Comparison of ENCODE assay signal across 18 cellular contexts in genomic region chr7:73832806-73833205, GRCh38. TPM values are rescaled to one million over a fixed set of nuclear protein-coding genes. Genes with fewer than 3 reads are reported as not detected.
DNase-seq lines count a peak whose midpoint lies in the region; ATAC-seq, FAIRE-seq and TF ChIP-seq lines count a peak whose summit lies in the region.
"Had no signal": no experiment of that assay in that cellular context is flagged by ENCODE, and none has a peak within 500 bp of the region (broad histone marks: within the 10 kb centered on the region; RNA-seq: fewer than 3 reads in every experiment).

No MANE protein-coding gene starts in this region.

- no peaks in the 10 kb centered on the region for H3K36me3 ChIP-seq in HepG2 (replicated peaks in 1 of 2; ENCODE audit: control insufficient read depth in 1 of 2, insufficient read depth in 2 of 2, low read length in 2 of 2)
- no peaks in the 10 kb centered on the region for H3K36me3 ChIP-seq in right lobe of liver
- H3K36me3 ChIP-seq in colonic mucosa: no peaks in the 10 kb centered on the region
- H3K36me3 ChIP-seq in mucosa of rectum (ENCODE audit: control insufficient read depth in 2 of 2, insufficient read depth in 2 of 2, low read length in 2 of 2): peaks cover 7 to 8% of the 10 kb centered on the region in 2 donors
- no peaks in the 10 kb centered on the region for H3K36me3 ChIP-seq in vagina
- H3K36me3 ChIP-seq: brain microvascular endothelial cell, gastrocnemius medialis, MG63 had no signal

- POLR2A ChIA-PET in HepG2 (lab: Yijun Ruan, JAX): interaction anchor here (0.9 to 5.5 kb wide), 4 partner anchors 9 to 18 kb away, joined by 3 to 55 read pairs (median 4); partner anchors contain the start of gene METTL27

- H3K4me2 ChIP-seq in HepG2 (ENCODE audit: low read depth, low read length): peak overlapping the region; percentile 98

- peak overlapping the region; percentile 42 for H3K27ac ChIP-seq in HepG2 (ENCODE audit: extremely low read length, insufficient read depth, low read length)
- no peak overlapping the region for H3K27ac ChIP-seq in right lobe of liver
- H3K27ac ChIP-seq in colonic mucosa: peak overlapping the region; percentile 85
- peak overlapping the region; percentile 99 to 100 for H3K27ac ChIP-seq in mucosa of rectum (ENCODE audit: low read depth in 2 of 2, low read length in 2 of 2)
- H3K27ac ChIP-seq in vagina: peak overlapping the region; percentile 54
- H3K27ac ChIP-seq: brain microvascular endothelial cell, gastrocnemius medialis had no signal

- no peak overlapping the region for H2AFZ ChIP-seq in HepG2 (ENCODE audit: low read length)

- H3K27me3 ChIP-seq in HepG2 (ENCODE audit: control insufficient read depth in 1 of 2, insufficient read depth in 2 of 2, low read length in 2 of 2): no peaks in the 10 kb centered on the region; a peak in 1 of 5 replicates
- H3K27me3 ChIP-seq in right lobe of liver: no peaks in the 10 kb centered on the region
- H3K27me3 ChIP-seq in colonic mucosa: no peaks in the 10 kb centered on the region
- H3K27me3 ChIP-seq in mucosa of rectum (ENCODE audit: control insufficient read depth in 2 of 2, insufficient read depth in 2 of 2, low read length in 2 of 2): peaks cover 0 to 3% of the 10 kb centered on the region in 2 donors
- H3K27me3 ChIP-seq in vagina: no peaks in the 10 kb centered on the region
- H3K27me3 ChIP-seq: brain microvascular endothelial cell, gastrocnemius medialis, MG63 had no signal

- peaks cover 12% of the 10 kb centered on the region for H3K79me2 ChIP-seq in HepG2 (ENCODE audit: insufficient read depth, low read length)

- no peak for FAIRE-seq in HepG2 (lab: Jason Lieb, UNC)

- peaks cover 55% of the 10 kb centered on the region for H3K4me1 ChIP-seq in HepG2 (ENCODE audit: insufficient read depth, low read length)
- H3K4me1 ChIP-seq in right lobe of liver: peaks cover 0 to 8% (median 0%) of the 10 kb centered on the region in 4 donors
- no peaks in the 10 kb centered on the region for H3K4me1 ChIP-seq in colonic mucosa
- peaks cover 16 to 29% of the 10 kb centered on the region in 2 donors for H3K4me1 ChIP-seq in mucosa of rectum (ENCODE audit: control insufficient read depth in 2 of 2, insufficient read depth in 2 of 2, low read length in 2 of 2)
- peaks cover 43% of the 10 kb centered on the region for H3K4me1 ChIP-seq in vagina

- CTCF ChIA-PET in HepG2 (lab: Yijun Ruan, JAX; ENCODE audit: low intra/inter-chr PET ratio, low total read pairs): no interaction called here

- intact Hi-C loops in HepG2 (cut with micrococcal nuclease; ENCODE audit: unreplicated experiment) (no loop called here), right lobe of liver (cut with DNase I) (no loop called here), colonic mucosa (cut with DNase I) (loop anchor here (5.0 kb wide), 1 partner anchor 96 kb away; the partner anchor contains the start of gene ABHD11), vagina (cut with DNase I) (no loop called here)

- H3K4me3 ChIP-seq in HepG2 (replicated peaks in 1 of 3; ENCODE audit: insufficient read depth in 1 of 3, low read depth in 2 of 3, low read length in 3 of 3): peak overlapping the region; percentile 70 to 83 (median 75); a peak in 5 of 6 replicates
- no peak overlapping the region for H3K4me3 ChIP-seq in right lobe of liver
- H3K4me3 ChIP-seq in colonic mucosa: peak overlapping the region; percentile 50
- peak overlapping the region; percentile 89 to 92 for H3K4me3 ChIP-seq in mucosa of rectum (ENCODE audit: low read length in 2 of 2)
- peak overlapping the region in 1 of 2 donors; percentile 38 for H3K4me3 ChIP-seq in vagina
- H3K4me3 ChIP-seq: gastrocnemius medialis, MG63 had no signal

- no peak for DNase-seq in HepG2 (ENCODE audit: low spot score)
- DNase-seq in right lobe of liver: no peak
- DNase-seq in colonic mucosa: no peak
- DNase-seq in vagina (ENCODE audit: extremely low spot score in 2 of 2): no peak
- DNase-seq in middle frontal gyrus (ENCODE audit: extremely low spot score, low spot score): no peak
- no peak for DNase-seq in cerebellar nuclear complex (lab: John Stamatoyannopoulos, UW)
- DNase-seq: activated CD8-positive, alpha-beta memory T cell treated with anti-CD3 and anti-CD28 coated beads, Interleukin-2, amount 50 U/mL, for 48 hours; brain microvascular endothelial cell; effector memory CD4-positive, alpha-beta T cell; gastrocnemius medialis; MG63; midbrain; NCI-H82; substantia nigra had no signal

- 5% methylated on average over 13 of the region's 13 CpGs for WGBS in HepG2 (ENCODE audit: low lambda C conversion rate)
- 62% methylated on average over 12 of the region's 13 CpGs for WGBS in right lobe of liver (ENCODE audit: insufficient coverage, low coverage, low lambda C conversion rate, missing lambda C conversion rate)

- H4K20me1 ChIP-seq in HepG2 (ENCODE audit: insufficient read depth, low read length): no peaks in the 10 kb centered on the region

- no peaks in the 10 kb centered on the region for H3K9me3 ChIP-seq in HepG2 (ENCODE audit: low read length)
- no peaks in the 10 kb centered on the region for H3K9me3 ChIP-seq in right lobe of liver
- H3K9me3 ChIP-seq in colonic mucosa: no peaks in the 10 kb centered on the region
- H3K9me3 ChIP-seq in mucosa of rectum (ENCODE audit: control insufficient read depth in 2 of 2, low read length in 2 of 2): no peaks in the 10 kb centered on the region
- no peaks in the 10 kb centered on the region for H3K9me3 ChIP-seq in vagina
- H3K9me3 ChIP-seq: gastrocnemius medialis, MG63 had no signal

- TF ChIP-seq RAD21 in HepG2 (CRISPR knock-in tag; IDR thresholded peaks at IDR 0.05): no peak

- in situ Hi-C loops in HepG2 (cut with HindIII; ENCODE audit: extremely low pct_ligation_motif_present, low pct_unique_long_range_greater_than_20kb): no loop called here

- TF ChIP-seq EP300 in HepG2 (IDR thresholded peaks at IDR 0.05; ENCODE audit: low read depth in 2 of 2, low read length in 2 of 2): no peak
- TF ChIP-seq EP300 in HepG2 (CRISPR knock-in tag; IDR thresholded peaks at IDR 0.05; ENCODE audit: borderline replicate concordance): no peak

- peak overlapping the region; percentile 46; the same call in 1 of the 2 replicates for H3K9ac ChIP-seq in HepG2 (ENCODE audit: insufficient read depth, low read depth, low read length)
- peak overlapping the region; percentile 7 to 99 for H3K9ac ChIP-seq in colonic mucosa (ENCODE audit: low read depth in 2 of 2, low read length in 2 of 2)
- peak overlapping the region; percentile 60 to 99 for H3K9ac ChIP-seq in mucosa of rectum (ENCODE audit: low read depth in 1 of 2, low read length in 2 of 2)

- TF ChIP-seq POLR2A in HepG2 (IDR thresholded peaks at IDR 0.05; ENCODE audit: insufficient read depth in 1 of 2, low read depth in 2 of 2, low read length in 2 of 2) (no peak), right lobe of liver (IDR thresholded peaks at IDR 0.05) (no peak), vagina (IDR thresholded peaks at IDR 0.05) (no peak)

- no peak for TF ChIP-seq CTCF in HepG2 (CRISPR knock-in tag; IDR thresholded peaks at IDR 0.05)
- TF ChIP-seq CTCF in right lobe of liver (IDR thresholded peaks at IDR 0.05): no peak
- no peak for TF ChIP-seq CTCF in colonic mucosa (IDR thresholded peaks at IDR 0.05)
- TF ChIP-seq CTCF in vagina (IDR thresholded peaks at IDR 0.05): no peak

- no TSS peak for BruUV-seq in HepG2 (replicated peaks; lab: Mats Ljungman, UMichigan)

- ATAC-seq in HepG2: no peak
- no peak for ATAC-seq in right lobe of liver
- ATAC-seq in HG03354 (IDR thresholded peaks at IDR 0.05; ENCODE audit: poor library complexity, severe bottlenecking, unreplicated experiment): no peak
- ATAC-seq: gastrocnemius medialis had no signal

RNA-seq across cellular contexts. Expression of gene CLDN4, which starts 2.0 kb away (rescaled TPM):
- total RNA-seq in HepG2 (2016; rRNA removed; fragmentation: Illumina TruSeq; extraction: Trizol) (9.4 and 28.2 TPM in 2 replicates), right lobe of liver (1 to 10 TPM in 5 of 6 experiments, under 1 TPM in 1; 0.56 to 3.9 (median 1.3) TPM), colonic mucosa (100 to 1,000 TPM; 568 to 932 TPM), vagina (29.5 TPM)
- total RNA-seq in HepG2 (2016; cell fraction: cytosol; rRNA removed; fragmentation: Illumina TruSeq; extraction: Trizol; ENCODE audit: low read depth): 4.3 and 4.7 TPM in 2 replicates
- total RNA-seq in HepG2 (2016; cell fraction: insoluble cytoplasmic fraction; rRNA removed; fragmentation: Illumina TruSeq; extraction: Trizol): 9.9 and 28.5 TPM in 2 replicates
- 7.4 and 7.9 TPM in 2 replicates for total RNA-seq in HepG2 (2016; cell fraction: membrane; rRNA removed; fragmentation: Illumina TruSeq; extraction: Trizol)
- total RNA-seq in HepG2 (2016; cell fraction: nucleus; rRNA removed; fragmentation: Illumina TruSeq; extraction: Trizol): 24.8 and 28.9 TPM in 2 replicates
- 35.7 and 47.4 TPM in 2 replicates for polyA plus RNA-seq in HepG2 (2011; rRNA removed)
- polyA plus RNA-seq in HepG2 (2011; cell fraction: cytosol; rRNA removed): 46.8 and 65.8 TPM in 2 replicates
- polyA plus RNA-seq in HepG2 (2011; cell fraction: nucleus; rRNA removed): 34.9 and 35.5 TPM in 2 replicates
- polyA plus RNA-seq in HepG2 (2012): 16.0 and 29.2 TPM in 2 replicates
- polyA plus RNA-seq in HepG2 (2016; cell fraction: cytosol; fragmentation: Illumina TruSeq; extraction: Trizol; ENCODE audit: low read depth): 2.9 and 3.1 TPM in 2 replicates
- 8.7 and 9.9 TPM in 2 replicates for polyA plus RNA-seq in HepG2 (2016; cell fraction: insoluble cytoplasmic fraction; fragmentation: Illumina TruSeq; extraction: Trizol; ENCODE audit: low read depth)
- 3.9 and 4.0 TPM in 2 replicates for polyA plus RNA-seq in HepG2 (2016; cell fraction: membrane; fragmentation: Illumina TruSeq; extraction: Trizol; ENCODE audit: low read depth)
- 34.6 and 39.8 TPM in 2 replicates for polyA plus RNA-seq in HepG2 (2016; cell fraction: nucleus; fragmentation: Illumina TruSeq; extraction: Trizol; ENCODE audit: insufficient read depth, low read depth)
- polyA minus RNA-seq in HepG2 (2011; rRNA and poly(A)+ RNA removed; ENCODE audit: low replicate concordance): 55.3 and 116 TPM in 2 replicates
- 39.1 and 50.4 TPM in 2 replicates for polyA minus RNA-seq in HepG2 (2011; cell fraction: cytosol; rRNA and poly(A)+ RNA removed)
- polyA minus RNA-seq in HepG2 (2011; cell fraction: nucleus; rRNA and poly(A)+ RNA removed): 8.5 and 9.7 TPM in 2 replicates
- total RNA-seq: T-helper 2 cell treated with Interferon-gamma antibody and Interleukin-4, amounts not matched to agents 100 ng/mL and 5 ng/mL, for 36 hours had no signal

RNA-seq across cellular contexts. Expression of gene METTL27, which starts 9.5 kb away (rescaled TPM):
- total RNA-seq in HepG2 (2016; rRNA removed; fragmentation: Illumina TruSeq; extraction: Trizol): 1.2 and 2.0 TPM in 2 replicates
- total RNA-seq in HepG2 (2016; cell fraction: cytosol; rRNA removed; fragmentation: Illumina TruSeq; extraction: Trizol; ENCODE audit: low read depth): 0.88 and 1.1 TPM in 2 replicates
- total RNA-seq in HepG2 (2016; cell fraction: insoluble cytoplasmic fraction; rRNA removed; fragmentation: Illumina TruSeq; extraction: Trizol): 1.3 and 1.7 TPM in 2 replicates
- 0.77 and 1.5 TPM in 2 replicates for total RNA-seq in HepG2 (2016; cell fraction: membrane; rRNA removed; fragmentation: Illumina TruSeq; extraction: Trizol)
- 0.60 and 0.99 TPM in 2 replicates for total RNA-seq in HepG2 (2016; cell fraction: nucleus; rRNA removed; fragmentation: Illumina TruSeq; extraction: Trizol)
- polyA plus RNA-seq in HepG2 (2011; rRNA removed): 3.0 and 3.6 TPM in 2 replicates
- 1.5 and 4.7 TPM in 2 replicates for polyA plus RNA-seq in HepG2 (2011; cell fraction: cytosol; rRNA removed)
- polyA plus RNA-seq in HepG2 (2011; cell fraction: nucleus; rRNA removed): 3.3 and 4.0 TPM in 2 replicates
- 1.8 and 2.3 TPM in 2 replicates for polyA plus RNA-seq in HepG2 (2012)
- 1.4 and 1.7 TPM in 2 replicates for polyA plus RNA-seq in HepG2 (2016; cell fraction: cytosol; fragmentation: Illumina TruSeq; extraction: Trizol; ENCODE audit: low read depth)
- 0.83 and 1.6 TPM in 2 replicates for polyA plus RNA-seq in HepG2 (2016; cell fraction: insoluble cytoplasmic fraction; fragmentation: Illumina TruSeq; extraction: Trizol; ENCODE audit: low read depth)
- 0.92 and 1.7 TPM in 2 replicates for polyA plus RNA-seq in HepG2 (2016; cell fraction: membrane; fragmentation: Illumina TruSeq; extraction: Trizol; ENCODE audit: low read depth)
- polyA plus RNA-seq in HepG2 (2016; cell fraction: nucleus; fragmentation: Illumina TruSeq; extraction: Trizol; ENCODE audit: insufficient read depth, low read depth): 1.5 and 1.8 TPM in 2 replicates
- polyA minus RNA-seq in HepG2 (2011; rRNA and poly(A)+ RNA removed; ENCODE audit: low replicate concordance): 3.6 and 5.4 TPM in 2 replicates
- polyA minus RNA-seq in HepG2 (2011; cell fraction: cytosol; rRNA and poly(A)+ RNA removed): 0.69 and 0.70 TPM in 2 replicates
- polyA minus RNA-seq in HepG2 (2011; cell fraction: nucleus; rRNA and poly(A)+ RNA removed): 2.1 and 3.7 TPM in 2 replicates
- 1 to 10 TPM in 3 of 6 experiments, under 1 TPM in 3; 0.49 to 1.4 (median 1.0) TPM for total RNA-seq in right lobe of liver
- total RNA-seq in colonic mucosa: 1 to 10 TPM; 4.0 to 7.4 TPM
- not detected for total RNA-seq in vagina

RNA-seq across cellular contexts. Expression of gene TMEM270, which starts 28.2 kb away (rescaled TPM):
- total RNA-seq in HepG2 (2016; rRNA removed; fragmentation: Illumina TruSeq; extraction: Trizol) (not detected in 2 replicates), right lobe of liver (not detected), colonic mucosa (not detected), vagina (not detected)
- total RNA-seq in HepG2 (2016; cell fraction: cytosol; rRNA removed; fragmentation: Illumina TruSeq; extraction: Trizol; ENCODE audit: low read depth): not detected in 2 replicates
- total RNA-seq in HepG2 (2016; cell fraction: insoluble cytoplasmic fraction; rRNA removed; fragmentation: Illumina TruSeq; extraction: Trizol): not detected in 2 replicates
- total RNA-seq in HepG2 (2016; cell fraction: membrane; rRNA removed; fragmentation: Illumina TruSeq; extraction: Trizol): not detected in 2 replicates
- total RNA-seq in HepG2 (2016; cell fraction: nucleus; rRNA removed; fragmentation: Illumina TruSeq; extraction: Trizol): not detected in 2 replicates
- polyA plus RNA-seq in HepG2 (2011; rRNA removed): not detected in 2 replicates
- not detected in 2 replicates for polyA plus RNA-seq in HepG2 (2011; cell fraction: cytosol; rRNA removed)
- polyA plus RNA-seq in HepG2 (2011; cell fraction: nucleus; rRNA removed): not detected in 2 replicates
- not detected in 2 replicates for polyA plus RNA-seq in HepG2 (2012)
- not detected in 2 replicates for polyA plus RNA-seq in HepG2 (2016; cell fraction: cytosol; fragmentation: Illumina TruSeq; extraction: Trizol; ENCODE audit: low read depth)
- not detected in 2 replicates for polyA plus RNA-seq in HepG2 (2016; cell fraction: insoluble cytoplasmic fraction; fragmentation: Illumina TruSeq; extraction: Trizol; ENCODE audit: low read depth)
- not detected in 2 replicates for polyA plus RNA-seq in HepG2 (2016; cell fraction: membrane; fragmentation: Illumina TruSeq; extraction: Trizol; ENCODE audit: low read depth)
- polyA plus RNA-seq in HepG2 (2016; cell fraction: nucleus; fragmentation: Illumina TruSeq; extraction: Trizol; ENCODE audit: insufficient read depth, low read depth): not detected in 2 replicates
- polyA minus RNA-seq in HepG2 (2011; rRNA and poly(A)+ RNA removed; ENCODE audit: low replicate concordance): 1.4 TPM in 1 of 2 replicates, not detected in the other
- not detected in 2 replicates for polyA minus RNA-seq in HepG2 (2011; cell fraction: cytosol; rRNA and poly(A)+ RNA removed)
- polyA minus RNA-seq in HepG2 (2011; cell fraction: nucleus; rRNA and poly(A)+ RNA removed): not detected in 2 replicates
- total RNA-seq: gastrocnemius medialis; posterior vena cava; T-helper 2 cell treated with Interferon-gamma antibody and Interleukin-4, amounts not matched to agents 100 ng/mL and 5 ng/mL, for 36 hours had no signal

Comparison
In these comparisons a context has a peak if more than half of its experiments do, and no peak if none do; other contexts are left out.
1. H3K27ac ChIP-seq: peak in HepG2 (single experiment), colonic mucosa (single experiment), mucosa of rectum (2 of 2) and vagina (single experiment); none in right lobe of liver (0 of 3).
2. H3K4me3 ChIP-seq: peak in HepG2 (3 of 3), colonic mucosa (single experiment) and mucosa of rectum (2 of 2); none in right lobe of liver (0 of 3).
3. RNA of gene CLDN4, which starts 2.0 kb away (total RNA-seq): 568 to 932 TPM in colonic mucosa; 29.5 TPM in vagina (single experiment), 4.3 to 28.9 TPM in HepG2 and 0.56 to 3.9 TPM in right lobe of liver; every median in the first group is over 10 times any median in the second.
4. Peak in every context shown above with its lines, with median percentiles within 50 percentile points of each other: H3K9ac ChIP-seq.